Comparison of ENCODE assay signal across 2 cellular contexts in the genomic region with DNA sequence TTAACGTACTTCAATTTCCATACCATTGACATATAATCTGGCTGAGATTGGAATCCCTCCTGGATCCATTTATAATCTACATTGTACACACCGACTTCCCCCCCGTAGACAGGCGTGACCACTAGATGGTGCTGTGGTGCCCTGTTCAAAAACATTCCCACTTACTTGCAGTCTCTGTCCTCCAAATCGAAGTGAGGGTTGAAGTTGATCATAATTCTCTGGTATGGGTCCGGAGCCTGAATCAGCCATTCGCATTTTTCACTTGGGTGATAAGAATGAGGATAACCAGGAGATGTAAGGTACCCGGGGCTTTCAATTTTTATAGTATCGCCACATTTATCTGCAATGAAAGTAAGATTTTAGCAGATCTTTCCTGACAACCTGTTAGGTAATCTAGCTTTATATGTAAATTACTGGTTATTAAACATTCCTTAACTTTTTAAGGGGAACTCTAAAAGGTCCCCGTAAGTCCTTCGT.
TF ChIP-seq lines count a peak whose summit lies in the region.

No MANE protein-coding gene starts in this region.

TF ChIP-seq in IMR-90, 13 proteins besides CTCF, POLR2A, EP300 and RAD21 (continued from another document):
- TF ChIP-seq, protein P1, sequence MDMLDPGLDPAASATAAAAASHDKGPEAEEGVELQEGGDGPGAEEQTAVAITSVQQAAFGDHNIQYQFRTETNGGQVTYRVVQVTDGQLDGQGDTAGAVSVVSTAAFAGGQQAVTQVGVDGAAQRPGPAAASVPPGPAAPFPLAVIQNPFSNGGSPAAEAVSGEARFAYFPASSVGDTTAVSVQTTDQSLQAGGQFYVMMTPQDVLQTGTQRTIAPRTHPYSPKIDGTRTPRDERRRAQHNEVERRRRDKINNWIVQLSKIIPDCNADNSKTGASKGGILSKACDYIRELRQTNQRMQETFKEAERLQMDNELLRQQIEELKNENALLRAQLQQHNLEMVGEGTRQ (IDR thresholded peaks at IDR 0.05; ENCODE audit: low read depth, low read length): no peak
- peak; percentile 68 for TF ChIP-seq MAZ (IDR thresholded peaks at IDR 0.05; ENCODE audit: borderline replicate concordance, low read depth, low read length)

TF ChIP-seq in neural cell, 6 proteins besides CTCF, POLR2A, EP300 and RAD21 (continued from another document):
- TF ChIP-seq, protein P2, sequence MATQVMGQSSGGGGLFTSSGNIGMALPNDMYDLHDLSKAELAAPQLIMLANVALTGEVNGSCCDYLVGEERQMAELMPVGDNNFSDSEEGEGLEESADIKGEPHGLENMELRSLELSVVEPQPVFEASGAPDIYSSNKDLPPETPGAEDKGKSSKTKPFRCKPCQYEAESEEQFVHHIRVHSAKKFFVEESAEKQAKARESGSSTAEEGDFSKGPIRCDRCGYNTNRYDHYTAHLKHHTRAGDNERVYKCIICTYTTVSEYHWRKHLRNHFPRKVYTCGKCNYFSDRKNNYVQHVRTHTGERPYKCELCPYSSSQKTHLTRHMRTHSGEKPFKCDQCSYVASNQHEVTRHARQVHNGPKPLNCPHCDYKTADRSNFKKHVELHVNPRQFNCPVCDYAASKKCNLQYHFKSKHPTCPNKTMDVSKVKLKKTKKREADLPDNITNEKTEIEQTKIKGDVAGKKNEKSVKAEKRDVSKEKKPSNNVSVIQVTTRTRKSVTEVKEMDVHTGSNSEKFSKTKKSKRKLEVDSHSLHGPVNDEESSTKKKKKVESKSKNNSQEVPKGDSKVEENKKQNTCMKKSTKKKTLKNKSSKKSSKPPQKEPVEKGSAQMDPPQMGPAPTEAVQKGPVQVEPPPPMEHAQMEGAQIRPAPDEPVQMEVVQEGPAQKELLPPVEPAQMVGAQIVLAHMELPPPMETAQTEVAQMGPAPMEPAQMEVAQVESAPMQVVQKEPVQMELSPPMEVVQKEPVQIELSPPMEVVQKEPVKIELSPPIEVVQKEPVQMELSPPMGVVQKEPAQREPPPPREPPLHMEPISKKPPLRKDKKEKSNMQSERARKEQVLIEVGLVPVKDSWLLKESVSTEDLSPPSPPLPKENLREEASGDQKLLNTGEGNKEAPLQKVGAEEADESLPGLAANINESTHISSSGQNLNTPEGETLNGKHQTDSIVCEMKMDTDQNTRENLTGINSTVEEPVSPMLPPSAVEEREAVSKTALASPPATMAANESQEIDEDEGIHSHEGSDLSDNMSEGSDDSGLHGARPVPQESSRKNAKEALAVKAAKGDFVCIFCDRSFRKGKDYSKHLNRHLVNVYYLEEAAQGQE (IDR thresholded peaks at IDR 0.05; ENCODE audit: borderline replicate concordance): peak; percentile 19
- TF ChIP-seq SMC3 (conservative IDR thresholded peaks at IDR 0.05; ENCODE audit: poor library complexity): peak; percentile 91
TF ChIP-seq in neural cell: peak in this region for 2.
